Comparison of ENCODE assay signal across 1 cellular context in the genomic region with DNA sequence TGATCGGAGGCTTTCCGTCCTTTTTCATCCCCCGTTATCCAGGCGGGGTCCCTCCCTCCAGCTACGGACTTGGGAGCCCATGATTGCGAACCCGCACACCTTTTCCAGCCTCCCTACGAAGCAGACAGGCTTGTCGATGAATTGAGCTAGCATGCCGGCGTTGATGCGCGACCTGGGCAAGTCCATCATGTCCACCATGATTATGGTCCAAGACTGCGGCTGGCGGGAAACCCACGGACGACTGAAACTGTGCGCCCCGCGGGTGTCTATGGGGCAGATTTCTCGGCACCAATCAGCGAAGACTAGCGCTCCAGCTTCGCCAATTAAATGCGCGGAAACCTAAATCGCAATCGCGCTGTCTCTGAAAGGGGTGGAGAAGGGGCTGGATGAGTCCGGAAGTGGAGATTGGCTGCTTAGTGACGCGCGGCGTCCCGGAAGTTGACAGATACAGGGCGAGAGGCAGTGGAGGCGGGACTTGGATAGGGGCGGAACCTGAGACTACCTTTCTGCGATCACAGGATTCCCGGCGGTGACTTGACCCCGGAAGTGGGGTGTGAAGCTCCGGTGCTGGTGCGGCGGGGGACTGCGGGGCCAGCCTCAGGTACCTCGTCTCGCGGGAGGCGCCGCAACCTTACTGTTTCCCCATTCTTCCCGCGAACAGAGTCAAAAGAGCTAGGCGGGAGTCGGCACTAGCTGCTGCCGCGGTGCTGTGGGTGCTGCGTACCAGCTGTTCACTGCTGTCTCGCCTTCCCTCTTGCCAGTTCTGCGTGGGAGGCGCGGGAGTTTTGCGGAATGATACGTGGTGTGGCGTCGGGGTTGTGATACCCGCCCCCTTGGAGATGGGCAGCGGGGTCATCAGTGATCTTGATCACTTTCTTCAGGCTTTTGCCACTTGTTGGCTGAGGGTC.
TF ChIP-seq lines count a peak whose summit lies in the region.

A gene (plus strand): TSS at position 532 of the 908 bp plus-strand sequence. CDS start 32,620 bp downstream, outside the sequence.

TF ChIP-seq in HEK293, 187 proteins besides CTCF, POLR2A, EP300 and RAD21 (continued from another document and continues in another):
- TF ChIP-seq ZFP41 (tag by site-specific recombination; IDR thresholded peaks at IDR 0.05; ENCODE audit: borderline replicate concordance), result no peak
- TF ChIP-seq, protein P1, sequence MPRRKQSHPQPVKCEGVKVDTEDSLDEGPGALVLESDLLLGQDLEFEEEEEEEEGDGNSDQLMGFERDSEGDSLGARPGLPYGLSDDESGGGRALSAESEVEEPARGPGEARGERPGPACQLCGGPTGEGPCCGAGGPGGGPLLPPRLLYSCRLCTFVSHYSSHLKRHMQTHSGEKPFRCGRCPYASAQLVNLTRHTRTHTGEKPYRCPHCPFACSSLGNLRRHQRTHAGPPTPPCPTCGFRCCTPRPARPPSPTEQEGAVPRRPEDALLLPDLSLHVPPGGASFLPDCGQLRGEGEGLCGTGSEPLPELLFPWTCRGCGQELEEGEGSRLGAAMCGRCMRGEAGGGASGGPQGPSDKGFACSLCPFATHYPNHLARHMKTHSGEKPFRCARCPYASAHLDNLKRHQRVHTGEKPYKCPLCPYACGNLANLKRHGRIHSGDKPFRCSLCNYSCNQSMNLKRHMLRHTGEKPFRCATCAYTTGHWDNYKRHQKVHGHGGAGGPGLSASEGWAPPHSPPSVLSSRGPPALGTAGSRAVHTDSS (tag by site-specific recombination; IDR thresholded peaks at IDR 0.05), result no peak
- no peak for TF ChIP-seq GLI4 (tag by site-specific recombination; IDR thresholded peaks at IDR 0.05)
- TF ChIP-seq, protein P2, sequence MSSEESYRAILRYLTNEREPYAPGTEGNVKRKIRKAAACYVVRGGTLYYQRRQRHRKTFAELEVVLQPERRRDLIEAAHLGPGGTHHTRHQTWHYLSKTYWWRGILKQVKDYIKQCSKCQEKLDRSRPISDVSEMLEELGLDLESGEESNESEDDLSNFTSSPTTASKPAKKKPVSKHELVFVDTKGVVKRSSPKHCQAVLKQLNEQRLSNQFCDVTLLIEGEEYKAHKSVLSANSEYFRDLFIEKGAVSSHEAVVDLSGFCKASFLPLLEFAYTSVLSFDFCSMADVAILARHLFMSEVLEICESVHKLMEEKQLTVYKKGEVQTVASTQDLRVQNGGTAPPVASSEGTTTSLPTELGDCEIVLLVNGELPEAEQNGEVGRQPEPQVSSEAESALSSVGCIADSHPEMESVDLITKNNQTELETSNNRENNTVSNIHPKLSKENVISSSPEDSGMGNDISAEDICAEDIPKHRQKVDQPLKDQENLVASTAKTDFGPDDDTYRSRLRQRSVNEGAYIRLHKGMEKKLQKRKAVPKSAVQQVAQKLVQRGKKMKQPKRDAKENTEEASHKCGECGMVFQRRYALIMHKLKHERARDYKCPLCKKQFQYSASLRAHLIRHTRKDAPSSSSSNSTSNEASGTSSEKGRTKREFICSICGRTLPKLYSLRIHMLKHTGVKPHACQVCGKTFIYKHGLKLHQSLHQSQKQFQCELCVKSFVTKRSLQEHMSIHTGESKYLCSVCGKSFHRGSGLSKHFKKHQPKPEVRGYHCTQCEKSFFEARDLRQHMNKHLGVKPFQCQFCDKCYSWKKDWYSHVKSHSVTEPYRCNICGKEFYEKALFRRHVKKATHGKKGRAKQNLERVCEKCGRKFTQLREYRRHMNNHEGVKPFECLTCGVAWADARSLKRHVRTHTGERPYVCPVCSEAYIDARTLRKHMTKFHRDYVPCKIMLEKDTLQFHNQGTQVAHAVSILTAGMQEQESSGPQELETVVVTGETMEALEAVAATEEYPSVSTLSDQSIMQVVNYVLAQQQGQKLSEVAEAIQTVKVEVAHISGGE (tag by site-specific recombination; conservative IDR thresholded peaks at IDR 0.05; ENCODE audit: low read depth), result peak; percentile 81
- TF ChIP-seq, protein P3, sequence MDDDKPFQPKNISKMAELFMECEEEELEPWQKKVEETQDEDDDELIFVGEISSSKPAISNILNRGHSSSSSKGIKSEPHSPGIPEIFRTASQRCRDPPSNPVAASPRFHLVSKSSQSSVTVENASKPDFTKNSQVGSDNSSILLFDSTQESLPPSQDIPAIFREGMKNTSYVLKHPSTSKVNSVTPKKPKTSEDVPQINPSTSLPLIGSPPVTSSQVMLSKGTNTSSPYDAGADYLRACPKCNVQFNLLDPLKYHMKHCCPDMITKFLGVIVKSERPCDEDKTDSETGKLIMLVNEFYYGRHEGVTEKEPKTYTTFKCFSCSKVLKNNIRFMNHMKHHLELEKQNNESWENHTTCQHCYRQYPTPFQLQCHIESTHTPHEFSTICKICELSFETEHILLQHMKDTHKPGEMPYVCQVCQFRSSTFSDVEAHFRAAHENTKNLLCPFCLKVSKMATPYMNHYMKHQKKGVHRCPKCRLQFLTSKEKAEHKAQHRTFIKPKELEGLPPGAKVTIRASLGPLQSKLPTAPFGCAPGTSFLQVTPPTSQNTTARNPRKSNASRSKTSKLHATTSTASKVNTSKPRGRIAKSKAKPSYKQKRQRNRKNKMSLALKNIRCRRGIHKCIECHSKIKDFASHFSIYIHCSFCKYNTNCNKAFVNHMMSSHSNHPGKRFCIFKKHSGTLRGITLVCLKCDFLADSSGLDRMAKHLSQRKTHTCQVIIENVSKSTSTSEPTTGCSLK (tag by site-specific recombination; IDR thresholded peaks at IDR 0.05), result no peak
- peak; percentile 84 for TF ChIP-seq ZEB2 (tag by site-specific recombination; IDR thresholded peaks at IDR 0.05)
- TF ChIP-seq ZNF626 (tag by site-specific recombination; IDR thresholded peaks at IDR 0.05), result no peak
- TF ChIP-seq ZNF266 (tag by site-specific recombination; IDR thresholded peaks at IDR 0.05; ENCODE audit: low read depth), result no peak
- TF ChIP-seq MEIS1 (CRISPR knock-in tag; IDR thresholded peaks at IDR 0.05; ENCODE audit: borderline replicate concordance), result no peak
- peak; percentile 93 for TF ChIP-seq SP3 (tag by site-specific recombination; IDR thresholded peaks at IDR 0.05)
- TF ChIP-seq ZXDB (tag by site-specific recombination; IDR thresholded peaks at IDR 0.05), result peak; percentile 67
- peak; percentile 52 for TF ChIP-seq SP7 (tag by site-specific recombination; IDR thresholded peaks at IDR 0.05)
- TF ChIP-seq KLF1 (tag by site-specific recombination; IDR thresholded peaks at IDR 0.05), result no peak
- TF ChIP-seq ZNF792 (tag by site-specific recombination; IDR thresholded peaks at IDR 0.05), result no peak
- TF ChIP-seq ZNF2 (tag by site-specific recombination; IDR thresholded peaks at IDR 0.05), result peak; percentile 66; the same call in 1 of the 2 replicates
- TF ChIP-seq ZBTB17 (tag by site-specific recombination; IDR thresholded peaks at IDR 0.05), result peak; percentile 84
- TF ChIP-seq ZSCAN16 (tag by site-specific recombination; IDR thresholded peaks at IDR 0.05), result no peak
- TF ChIP-seq EGR2 (tag by site-specific recombination; IDR thresholded peaks at IDR 0.05; ENCODE audit: low read depth), result peak; percentile 90
- TF ChIP-seq ZNF223 (tag by site-specific recombination; IDR thresholded peaks at IDR 0.05), result no peak
- TF ChIP-seq ZNF658 (tag by site-specific recombination; IDR thresholded peaks at IDR 0.05), result no peak
- peak; percentile 58; the same call in 1 of the 2 replicates for TF ChIP-seq ZBTB20 (tag by site-specific recombination; IDR thresholded peaks at IDR 0.05)
- TF ChIP-seq, protein P4, sequence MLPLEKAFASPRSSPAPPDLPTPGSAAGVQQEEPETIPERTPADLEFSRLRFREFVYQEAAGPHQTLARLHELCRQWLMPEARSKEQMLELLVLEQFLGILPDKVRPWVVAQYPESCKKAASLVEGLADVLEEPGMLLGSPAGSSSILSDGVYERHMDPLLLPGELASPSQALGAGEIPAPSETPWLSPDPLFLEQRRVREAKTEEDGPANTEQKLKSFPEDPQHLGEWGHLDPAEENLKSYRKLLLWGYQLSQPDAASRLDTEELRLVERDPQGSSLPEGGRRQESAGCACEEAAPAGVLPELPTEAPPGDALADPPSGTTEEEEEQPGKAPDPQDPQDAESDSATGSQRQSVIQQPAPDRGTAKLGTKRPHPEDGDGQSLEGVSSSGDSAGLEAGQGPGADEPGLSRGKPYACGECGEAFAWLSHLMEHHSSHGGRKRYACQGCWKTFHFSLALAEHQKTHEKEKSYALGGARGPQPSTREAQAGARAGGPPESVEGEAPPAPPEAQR (tag by site-specific recombination; IDR thresholded peaks at IDR 0.05), result no peak
- no peak for TF ChIP-seq ZNF292 (tag by site-specific recombination; IDR thresholded peaks at IDR 0.05; ENCODE audit: borderline replicate concordance, low read depth)
- peak; percentile 13; the same call in 1 of the 2 replicates for TF ChIP-seq OSR2 (tag by site-specific recombination; IDR thresholded peaks at IDR 0.05)
- TF ChIP-seq, protein P5, sequence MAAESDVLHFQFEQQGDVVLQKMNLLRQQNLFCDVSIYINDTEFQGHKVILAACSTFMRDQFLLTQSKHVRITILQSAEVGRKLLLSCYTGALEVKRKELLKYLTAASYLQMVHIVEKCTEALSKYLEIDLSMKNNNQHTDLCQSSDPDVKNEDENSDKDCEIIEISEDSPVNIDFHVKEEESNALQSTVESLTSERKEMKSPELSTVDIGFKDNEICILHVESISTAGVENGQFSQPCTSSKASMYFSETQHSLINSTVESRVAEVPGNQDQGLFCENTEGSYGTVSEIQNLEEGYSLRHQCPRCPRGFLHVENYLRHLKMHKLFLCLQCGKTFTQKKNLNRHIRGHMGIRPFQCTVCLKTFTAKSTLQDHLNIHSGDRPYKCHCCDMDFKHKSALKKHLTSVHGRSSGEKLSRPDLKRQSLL (tag by site-specific recombination; IDR thresholded peaks at IDR 0.05), result no peak
- peak; percentile 89 for TF ChIP-seq SCRT2 (tag by site-specific recombination; IDR thresholded peaks at IDR 0.05)
- no peak for TF ChIP-seq ZNF350 (tag by site-specific recombination; IDR thresholded peaks at IDR 0.05)
- TF ChIP-seq, protein P6, sequence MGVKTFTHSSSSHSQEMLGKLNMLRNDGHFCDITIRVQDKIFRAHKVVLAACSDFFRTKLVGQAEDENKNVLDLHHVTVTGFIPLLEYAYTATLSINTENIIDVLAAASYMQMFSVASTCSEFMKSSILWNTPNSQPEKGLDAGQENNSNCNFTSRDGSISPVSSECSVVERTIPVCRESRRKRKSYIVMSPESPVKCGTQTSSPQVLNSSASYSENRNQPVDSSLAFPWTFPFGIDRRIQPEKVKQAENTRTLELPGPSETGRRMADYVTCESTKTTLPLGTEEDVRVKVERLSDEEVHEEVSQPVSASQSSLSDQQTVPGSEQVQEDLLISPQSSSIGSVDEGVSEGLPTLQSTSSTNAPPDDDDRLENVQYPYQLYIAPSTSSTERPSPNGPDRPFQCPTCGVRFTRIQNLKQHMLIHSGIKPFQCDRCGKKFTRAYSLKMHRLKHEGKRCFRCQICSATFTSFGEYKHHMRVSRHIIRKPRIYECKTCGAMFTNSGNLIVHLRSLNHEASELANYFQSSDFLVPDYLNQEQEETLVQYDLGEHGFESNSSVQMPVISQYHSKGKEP (tag by site-specific recombination; IDR thresholded peaks at IDR 0.05), result no peak
- TF ChIP-seq, protein P7, sequence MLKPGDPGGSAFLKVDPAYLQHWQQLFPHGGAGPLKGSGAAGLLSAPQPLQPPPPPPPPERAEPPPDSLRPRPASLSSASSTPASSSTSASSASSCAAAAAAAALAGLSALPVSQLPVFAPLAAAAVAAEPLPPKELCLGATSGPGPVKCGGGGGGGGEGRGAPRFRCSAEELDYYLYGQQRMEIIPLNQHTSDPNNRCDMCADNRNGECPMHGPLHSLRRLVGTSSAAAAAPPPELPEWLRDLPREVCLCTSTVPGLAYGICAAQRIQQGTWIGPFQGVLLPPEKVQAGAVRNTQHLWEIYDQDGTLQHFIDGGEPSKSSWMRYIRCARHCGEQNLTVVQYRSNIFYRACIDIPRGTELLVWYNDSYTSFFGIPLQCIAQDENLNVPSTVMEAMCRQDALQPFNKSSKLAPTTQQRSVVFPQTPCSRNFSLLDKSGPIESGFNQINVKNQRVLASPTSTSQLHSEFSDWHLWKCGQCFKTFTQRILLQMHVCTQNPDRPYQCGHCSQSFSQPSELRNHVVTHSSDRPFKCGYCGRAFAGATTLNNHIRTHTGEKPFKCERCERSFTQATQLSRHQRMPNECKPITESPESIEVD (tag by site-specific recombination; IDR thresholded peaks at IDR 0.05), result no peak
- TF ChIP-seq, protein P8, sequence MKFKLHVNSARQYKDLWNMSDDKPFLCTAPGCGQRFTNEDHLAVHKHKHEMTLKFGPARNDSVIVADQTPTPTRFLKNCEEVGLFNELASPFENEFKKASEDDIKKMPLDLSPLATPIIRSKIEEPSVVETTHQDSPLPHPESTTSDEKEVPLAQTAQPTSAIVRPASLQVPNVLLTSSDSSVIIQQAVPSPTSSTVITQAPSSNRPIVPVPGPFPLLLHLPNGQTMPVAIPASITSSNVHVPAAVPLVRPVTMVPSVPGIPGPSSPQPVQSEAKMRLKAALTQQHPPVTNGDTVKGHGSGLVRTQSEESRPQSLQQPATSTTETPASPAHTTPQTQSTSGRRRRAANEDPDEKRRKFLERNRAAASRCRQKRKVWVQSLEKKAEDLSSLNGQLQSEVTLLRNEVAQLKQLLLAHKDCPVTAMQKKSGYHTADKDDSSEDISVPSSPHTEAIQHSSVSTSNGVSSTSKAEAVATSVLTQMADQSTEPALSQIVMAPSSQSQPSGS (tag by site-specific recombination; IDR thresholded peaks at IDR 0.05; ENCODE audit: low read depth), result no peak
- TF ChIP-seq ZNF366 (tag by site-specific recombination; conservative IDR thresholded peaks at IDR 0.05), result peak; percentile 60
- TF ChIP-seq KLF8 (tag by site-specific recombination; IDR thresholded peaks at IDR 0.05), result peak; percentile 49; the same call in 1 of the 2 replicates
- TF ChIP-seq, protein P9, sequence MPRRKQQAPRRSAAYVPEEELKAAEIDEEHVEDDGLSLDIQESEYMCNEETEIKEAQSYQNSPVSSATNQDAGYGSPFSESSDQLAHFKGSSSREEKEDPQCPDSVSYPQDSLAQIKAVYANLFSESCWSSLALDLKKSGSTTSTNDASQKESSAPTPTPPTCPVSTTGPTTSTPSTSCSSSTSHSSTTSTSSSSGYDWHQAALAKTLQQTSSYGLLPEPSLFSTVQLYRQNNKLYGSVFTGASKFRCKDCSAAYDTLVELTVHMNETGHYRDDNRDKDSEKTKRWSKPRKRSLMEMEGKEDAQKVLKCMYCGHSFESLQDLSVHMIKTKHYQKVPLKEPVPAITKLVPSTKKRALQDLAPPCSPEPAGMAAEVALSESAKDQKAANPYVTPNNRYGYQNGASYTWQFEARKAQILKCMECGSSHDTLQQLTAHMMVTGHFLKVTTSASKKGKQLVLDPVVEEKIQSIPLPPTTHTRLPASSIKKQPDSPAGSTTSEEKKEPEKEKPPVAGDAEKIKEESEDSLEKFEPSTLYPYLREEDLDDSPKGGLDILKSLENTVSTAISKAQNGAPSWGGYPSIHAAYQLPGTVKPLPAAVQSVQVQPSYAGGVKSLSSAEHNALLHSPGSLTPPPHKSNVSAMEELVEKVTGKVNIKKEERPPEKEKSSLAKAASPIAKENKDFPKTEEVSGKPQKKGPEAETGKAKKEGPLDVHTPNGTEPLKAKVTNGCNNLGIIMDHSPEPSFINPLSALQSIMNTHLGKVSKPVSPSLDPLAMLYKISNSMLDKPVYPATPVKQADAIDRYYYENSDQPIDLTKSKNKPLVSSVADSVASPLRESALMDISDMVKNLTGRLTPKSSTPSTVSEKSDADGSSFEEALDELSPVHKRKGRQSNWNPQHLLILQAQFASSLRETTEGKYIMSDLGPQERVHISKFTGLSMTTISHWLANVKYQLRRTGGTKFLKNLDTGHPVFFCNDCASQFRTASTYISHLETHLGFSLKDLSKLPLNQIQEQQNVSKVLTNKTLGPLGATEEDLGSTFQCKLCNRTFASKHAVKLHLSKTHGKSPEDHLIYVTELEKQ (tag by site-specific recombination; IDR thresholded peaks at IDR 0.05; ENCODE audit: borderline replicate concordance), result no peak
- TF ChIP-seq ZIC2 (tag by site-specific recombination; IDR thresholded peaks at IDR 0.05), result peak; percentile 45
- TF ChIP-seq ZNF521 (tag by site-specific recombination; IDR thresholded peaks at IDR 0.05), result no peak
